In the genomic region with DNA sequence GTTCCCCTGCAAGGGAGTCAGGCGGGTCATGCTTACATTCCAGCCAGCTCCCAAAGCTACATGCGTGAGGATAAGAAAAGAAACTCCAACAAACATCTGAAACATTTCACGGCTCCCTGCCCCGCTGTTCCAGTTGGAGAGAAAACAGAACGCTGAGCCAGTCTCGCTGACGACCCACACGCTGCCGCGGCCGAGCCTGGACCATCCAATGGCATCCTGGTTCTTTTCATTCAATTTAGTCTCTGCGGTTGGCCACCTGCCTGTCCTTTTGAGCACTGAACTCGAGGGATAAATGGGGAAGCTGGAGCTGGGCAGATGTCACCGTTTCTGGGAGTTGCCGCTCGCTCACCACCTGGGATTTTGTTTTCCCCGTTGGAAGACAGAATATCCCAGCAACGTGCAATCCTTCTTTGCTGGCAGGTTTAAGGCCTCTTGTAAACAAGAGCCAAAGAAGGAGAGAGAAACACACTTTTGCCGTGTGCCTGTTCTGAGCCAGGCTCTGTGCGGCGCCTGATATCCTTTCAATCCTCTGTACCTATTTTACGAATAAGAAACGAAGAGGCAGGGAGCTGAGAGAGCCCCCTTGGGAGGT, we compare ENCODE assay signal across 13 cellular contexts. TPM values are rescaled to one million over a fixed set of nuclear protein-coding genes. Genes with fewer than 3 reads are reported as not detected.
DNase-seq lines count a peak whose midpoint lies in the region; ATAC-seq and TF ChIP-seq lines count a peak whose summit lies in the region.
"Had no signal": no experiment of that assay in that cellular context is flagged by ENCODE, and none has a peak within 500 bp of the region (broad histone marks: within the 10 kb centered on the region; RNA-seq: fewer than 3 reads in every experiment).

No MANE protein-coding gene starts in this region.

- peaks cover 4% of the 10 kb centered on the region for H3K27me3 ChIP-seq in brain microvascular endothelial cell (replicated peaks)

- ATAC-seq in Right ventricle myocardium superior (ENCODE audit: poor library complexity) (peak; percentile 64), HG03439 (IDR thresholded peaks at IDR 0.05; ENCODE audit: unreplicated experiment) (no peak)
- ATAC-seq: natural killer cell; stimulated activated naive CD8-positive, alpha-beta T cell treated with anti-CD3 and anti-CD28 coated beads, Interleukin-15, amount 100 ng/mL, for 72 hours had no signal

- peak; percentile 36 for DNase-seq in Ammon's horn (ENCODE audit: low spot score)
- DNase-seq in NCI-H2171 (lab: John Stamatoyannopoulos, UW) = peak; percentile 65
- DNase-seq in Right ventricle myocardium superior = peak; percentile 76
- DNase-seq in occipital lobe (lab: John Stamatoyannopoulos, UW) = peak; percentile 19
- DNase-seq in DMS79 (lab: John Stamatoyannopoulos, UW) = no peak
- no peak for DNase-seq in brain microvascular endothelial cell
- no peak for DNase-seq in stimulated activated naive CD4-positive, alpha-beta T cell (lab: John Stamatoyannopoulos, UW)
- DNase-seq: effector memory CD4-positive, alpha-beta T cell; KBM-7; natural killer cell; NCI-H748 treated with DMSO at 0.1 percent for 48 hours; stimulated activated naive CD8-positive, alpha-beta T cell treated with anti-CD3 and anti-CD28 coated beads, Interleukin-15, amount 100 ng/mL, for 72 hours had no signal

- no peak overlapping the region for H3K27ac ChIP-seq in brain microvascular endothelial cell

- no peak overlapping the region for H3K4me3 ChIP-seq in brain microvascular endothelial cell (ENCODE audit: low read depth, low read length)

- in situ Hi-C loops in brain microvascular endothelial cell (cut with HindIII; ENCODE audit: low pct_ligation_motif_present, low sequenced_read_pairs) = no loop called here

- H3K36me3 ChIP-seq in brain microvascular endothelial cell (replicated peaks) = no peaks in the 10 kb centered on the region

- intact Hi-C loops in Right ventricle myocardium superior (cut with DNase I) = no loop called here

- no peak for TF ChIP-seq CTCF in brain microvascular endothelial cell (IDR thresholded peaks at IDR 0.05; ENCODE audit: low read depth, low read length, missing control alignments)

RNA-seq across cellular contexts. Expression of a gene that starts 45.3 kb away (rescaled TPM):
- total RNA-seq in Right ventricle myocardium superior (1.3 TPM), occipital lobe (13.9 TPM)
- total RNA-seq: natural killer cell had no signal

Comparison
In these comparisons a context has a peak if more than half of its experiments do, and no peak if none do; other contexts are left out.
1. DNase-seq: peak in Ammon's horn (single experiment), NCI-H2171 (single experiment), Right ventricle myocardium superior (single experiment) and occipital lobe (single experiment); none in DMS79 (single experiment), brain microvascular endothelial cell (single experiment) and stimulated activated naive CD4-positive, alpha-beta T cell (0 of 6).